1 cellular context compared by ENCODE assay signal in genomic region chr1:207823880-207824566, GRCh38.
TF ChIP-seq lines count a peak whose summit lies in the region.

No MANE protein-coding gene starts in this region.

TF ChIP-seq in K562, 482 proteins besides CTCF, POLR2A, EP300 and RAD21 (continued from another document and continues in another):
- peak; percentile 34; the same call in 1 of the 2 replicates for TF ChIP-seq PKNOX1 (IDR thresholded peaks at IDR 0.05)
- TF ChIP-seq E2F3 (CRISPR knock-in tag; IDR thresholded peaks at IDR 0.05) = 0 out of 2 replicates have a peak, but pooled peaks have one; percentile 16
- no peak for TF ChIP-seq ATF4 (CRISPR knock-in tag; IDR thresholded peaks at IDR 0.05)
- peak in 1 of 2 experiments; percentile 35; a peak in 1 of 4 replicates for TF ChIP-seq MLLT1 (IDR thresholded peaks at IDR 0.05)
- no peak for TF ChIP-seq ERF (CRISPR knock-in tag; IDR thresholded peaks at IDR 0.05)
- peak; percentile 64 for TF ChIP-seq MEF2D (tag; conservative IDR thresholded peaks at IDR 0.05; ENCODE audit: low read depth)
- TF ChIP-seq CBFB (CRISPR knock-in tag; IDR thresholded peaks at IDR 0.05) = no peak
- no peak for TF ChIP-seq LARP7 (IDR thresholded peaks at IDR 0.05)
- TF ChIP-seq SETDB1 (IDR thresholded peaks at IDR 0.05; ENCODE audit: low read length) = no peak
- TF ChIP-seq BRF1 (IDR thresholded peaks at IDR 0.05; ENCODE audit: borderline replicate concordance, extremely low read depth, insufficient read length) = no peak
- 0 out of 2 replicates have a peak, but pooled peaks have one; percentile 4 for TF ChIP-seq CTBP1 (IDR thresholded peaks at IDR 0.05; ENCODE audit: borderline replicate concordance)
- no peak for TF ChIP-seq RBM34 (IDR thresholded peaks at IDR 0.05; ENCODE audit: borderline replicate concordance, insufficient read depth, low read length)
- no peak for TF ChIP-seq TARDBP (IDR thresholded peaks at IDR 0.05)
- no peak for TF ChIP-seq SIRT6 (IDR thresholded peaks at IDR 0.05; ENCODE audit: low read depth, low read length)
- TF ChIP-seq, protein P1, sequence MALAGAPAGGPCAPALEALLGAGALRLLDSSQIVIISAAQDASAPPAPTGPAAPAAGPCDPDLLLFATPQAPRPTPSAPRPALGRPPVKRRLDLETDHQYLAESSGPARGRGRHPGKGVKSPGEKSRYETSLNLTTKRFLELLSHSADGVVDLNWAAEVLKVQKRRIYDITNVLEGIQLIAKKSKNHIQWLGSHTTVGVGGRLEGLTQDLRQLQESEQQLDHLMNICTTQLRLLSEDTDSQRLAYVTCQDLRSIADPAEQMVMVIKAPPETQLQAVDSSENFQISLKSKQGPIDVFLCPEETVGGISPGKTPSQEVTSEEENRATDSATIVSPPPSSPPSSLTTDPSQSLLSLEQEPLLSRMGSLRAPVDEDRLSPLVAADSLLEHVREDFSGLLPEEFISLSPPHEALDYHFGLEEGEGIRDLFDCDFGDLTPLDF (CRISPR knock-in tag; IDR thresholded peaks at IDR 0.05) = no peak
- no peak for TF ChIP-seq ZNF586 (CRISPR knock-in tag; conservative IDR thresholded peaks at IDR 0.05)
- no peak for TF ChIP-seq ZNF707 (CRISPR knock-in tag; conservative IDR thresholded peaks at IDR 0.05)
- no peak for TF ChIP-seq NONO (IDR thresholded peaks at IDR 0.05; ENCODE audit: low read depth in 2 of 2, low read length in 1 of 2)
- no peak for TF ChIP-seq ZNF23 (CRISPR knock-in tag; IDR thresholded peaks at IDR 0.05)
- no peak for TF ChIP-seq SIN3A (IDR thresholded peaks at IDR 0.05; ENCODE audit: borderline replicate concordance in 2 of 2, control insufficient read depth in 1 of 2, low read depth in 2 of 2, low read length in 2 of 2)
- no peak for TF ChIP-seq NFIX (CRISPR knock-in tag; IDR thresholded peaks at IDR 0.05; ENCODE audit: low read depth)
- TF ChIP-seq E2F6 (IDR thresholded peaks at IDR 0.05; ENCODE audit: borderline replicate concordance in 1 of 2, extremely low read depth in 1 of 2, insufficient read depth in 1 of 2, insufficient read length in 1 of 2, low read depth in 1 of 2, low read length in 1 of 2, poor library complexity in 1 of 2, severe bottlenecking in 1 of 2) = no peak
- no peak for TF ChIP-seq GTF2A2 (tag; IDR thresholded peaks at IDR 0.05)
- TF ChIP-seq TEAD2 (tag; IDR thresholded peaks at IDR 0.05) = peak; percentile 78; the same call in 1 of the 2 replicates
- TF ChIP-seq ZNF695 (CRISPR knock-in tag; IDR thresholded peaks at IDR 0.05) = no peak
- no peak for TF ChIP-seq TEAD4 (IDR thresholded peaks at IDR 0.05; ENCODE audit: low read length)
- TF ChIP-seq TEAD4 (CRISPR knock-in tag; IDR thresholded peaks at IDR 0.05; ENCODE audit: borderline replicate concordance) = 0 out of 2 replicates have a peak, but pooled peaks have one; percentile 23
- TF ChIP-seq ZKSCAN1 (IDR thresholded peaks at IDR 0.05; ENCODE audit: low read depth, low read length) = no peak
- TF ChIP-seq, protein P2, sequence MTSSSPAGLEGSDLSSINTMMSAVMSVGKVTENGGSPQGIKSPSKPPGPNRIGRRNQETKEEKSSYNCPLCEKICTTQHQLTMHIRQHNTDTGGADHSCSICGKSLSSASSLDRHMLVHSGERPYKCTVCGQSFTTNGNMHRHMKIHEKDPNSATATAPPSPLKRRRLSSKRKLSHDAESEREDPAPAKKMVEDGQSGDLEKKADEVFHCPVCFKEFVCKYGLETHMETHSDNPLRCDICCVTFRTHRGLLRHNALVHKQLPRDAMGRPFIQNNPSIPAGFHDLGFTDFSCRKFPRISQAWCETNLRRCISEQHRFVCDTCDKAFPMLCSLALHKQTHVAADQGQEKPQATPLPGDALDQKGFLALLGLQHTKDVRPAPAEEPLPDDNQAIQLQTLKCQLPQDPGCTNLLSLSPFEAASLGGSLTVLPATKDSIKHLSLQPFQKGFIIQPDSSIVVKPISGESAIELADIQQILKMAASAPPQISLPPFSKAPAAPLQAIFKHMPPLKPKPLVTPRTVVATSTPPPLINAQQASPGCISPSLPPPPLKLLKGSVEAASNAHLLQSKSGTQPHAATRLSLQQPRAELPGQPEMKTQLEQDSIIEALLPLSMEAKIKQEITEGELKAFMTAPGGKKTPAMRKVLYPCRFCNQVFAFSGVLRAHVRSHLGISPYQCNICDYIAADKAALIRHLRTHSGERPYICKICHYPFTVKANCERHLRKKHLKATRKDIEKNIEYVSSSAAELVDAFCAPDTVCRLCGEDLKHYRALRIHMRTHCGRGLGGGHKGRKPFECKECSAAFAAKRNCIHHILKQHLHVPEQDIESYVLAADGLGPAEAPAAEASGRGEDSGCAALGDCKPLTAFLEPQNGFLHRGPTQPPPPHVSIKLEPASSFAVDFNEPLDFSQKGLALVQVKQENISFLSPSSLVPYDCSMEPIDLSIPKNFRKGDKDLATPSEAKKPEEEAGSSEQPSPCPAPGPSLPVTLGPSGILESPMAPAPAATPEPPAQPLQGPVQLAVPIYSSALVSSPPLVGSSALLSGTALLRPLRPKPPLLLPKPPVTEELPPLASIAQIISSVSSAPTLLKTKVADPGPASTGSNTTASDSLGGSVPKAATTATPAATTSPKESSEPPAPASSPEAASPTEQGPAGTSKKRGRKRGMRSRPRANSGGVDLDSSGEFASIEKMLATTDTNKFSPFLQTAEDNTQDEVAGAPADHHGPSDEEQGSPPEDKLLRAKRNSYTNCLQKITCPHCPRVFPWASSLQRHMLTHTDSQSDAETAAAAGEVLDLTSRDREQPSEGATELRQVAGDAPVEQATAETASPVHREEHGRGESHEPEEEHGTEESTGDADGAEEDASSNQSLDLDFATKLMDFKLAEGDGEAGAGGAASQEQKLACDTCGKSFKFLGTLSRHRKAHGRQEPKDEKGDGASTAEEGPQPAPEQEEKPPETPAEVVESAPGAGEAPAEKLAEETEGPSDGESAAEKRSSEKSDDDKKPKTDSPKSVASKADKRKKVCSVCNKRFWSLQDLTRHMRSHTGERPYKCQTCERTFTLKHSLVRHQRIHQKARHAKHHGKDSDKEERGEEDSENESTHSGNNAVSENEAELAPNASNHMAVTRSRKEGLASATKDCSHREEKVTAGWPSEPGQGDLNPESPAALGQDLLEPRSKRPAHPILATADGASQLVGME (CRISPR knock-in tag; IDR thresholded peaks at IDR 0.05) = peak; percentile 69; the same call in 1 of the 2 replicates
- no peak for TF ChIP-seq SMARCA4 (IDR thresholded peaks at IDR 0.05)
- no peak for TF ChIP-seq EHMT2 (IDR thresholded peaks at IDR 0.05)
- peak; percentile 32; the same call in 1 of the 2 replicates for TF ChIP-seq ZHX1 (conservative IDR thresholded peaks at IDR 0.05; ENCODE audit: low read length)
- TF ChIP-seq TRIM24 (IDR thresholded peaks at IDR 0.05) = 0 out of 4 replicates have a peak, but pooled peaks of 1 of the 2 experiments have one; percentile 35
- peak; percentile 69 for TF ChIP-seq CEBPB (tag; IDR thresholded peaks at IDR 0.05)
- TF ChIP-seq IRF2 (CRISPR knock-in tag; IDR thresholded peaks at IDR 0.05) = no peak
- TF ChIP-seq, protein P3, sequence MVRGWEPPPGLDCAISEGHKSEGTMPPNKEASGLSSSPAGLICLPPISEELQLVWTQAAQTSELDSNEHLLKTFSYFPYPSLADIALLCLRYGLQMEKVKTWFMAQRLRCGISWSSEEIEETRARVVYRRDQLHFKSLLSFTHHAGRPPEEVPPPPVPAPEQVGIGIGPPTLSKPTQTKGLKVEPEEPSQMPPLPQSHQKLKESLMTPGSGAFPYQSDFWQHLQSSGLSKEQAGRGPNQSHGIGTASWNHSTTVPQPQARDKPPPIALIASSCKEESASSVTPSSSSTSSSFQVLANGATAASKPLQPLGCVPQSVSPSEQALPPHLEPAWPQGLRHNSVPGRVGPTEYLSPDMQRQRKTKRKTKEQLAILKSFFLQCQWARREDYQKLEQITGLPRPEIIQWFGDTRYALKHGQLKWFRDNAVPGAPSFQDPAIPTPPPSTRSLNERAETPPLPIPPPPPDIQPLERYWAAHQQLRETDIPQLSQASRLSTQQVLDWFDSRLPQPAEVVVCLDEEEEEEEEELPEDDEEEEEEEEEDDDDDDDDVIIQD (CRISPR knock-in tag; IDR thresholded peaks at IDR 0.05) = no peak
- no peak for TF ChIP-seq CHD2 (IDR thresholded peaks at IDR 0.05; ENCODE audit: low read depth, low read length)
- no peak for TF ChIP-seq ZNF121 (CRISPR knock-in tag; conservative IDR thresholded peaks at IDR 0.05)
- TF ChIP-seq ATF1 (CRISPR knock-in tag; IDR thresholded peaks at IDR 0.05) = no peak
- peak; percentile 78 for TF ChIP-seq ATF1 (tag; IDR thresholded peaks at IDR 0.05)
- TF ChIP-seq, protein P4, sequence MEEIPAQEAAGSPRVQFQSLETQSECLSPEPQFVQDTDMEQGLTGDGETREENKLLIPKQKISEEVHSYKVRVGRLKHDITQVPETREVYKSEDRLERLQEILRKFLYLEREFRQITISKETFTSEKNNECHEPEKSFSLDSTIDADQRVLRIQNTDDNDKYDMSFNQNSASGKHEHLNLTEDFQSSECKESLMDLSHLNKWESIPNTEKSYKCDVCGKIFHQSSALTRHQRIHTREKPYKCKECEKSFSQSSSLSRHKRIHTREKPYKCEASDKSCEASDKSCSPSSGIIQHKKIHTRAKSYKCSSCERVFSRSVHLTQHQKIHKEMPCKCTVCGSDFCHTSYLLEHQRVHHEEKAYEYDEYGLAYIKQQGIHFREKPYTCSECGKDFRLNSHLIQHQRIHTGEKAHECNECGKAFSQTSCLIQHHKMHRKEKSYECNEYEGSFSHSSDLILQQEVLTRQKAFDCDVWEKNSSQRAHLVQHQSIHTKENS (CRISPR knock-in tag; IDR thresholded peaks at IDR 0.05) = no peak
- TF ChIP-seq ZNF668 (CRISPR knock-in tag; IDR thresholded peaks at IDR 0.05) = peak; percentile 56; the same call in 1 of the 2 replicates
- peak; percentile 74; the same call in 1 of the 2 replicates for TF ChIP-seq OTX1 (CRISPR knock-in tag; IDR thresholded peaks at IDR 0.05)
- 0 out of 4 replicates have a peak, but pooled peaks of 1 of the 2 experiments have one; percentile 27 for TF ChIP-seq FOXK2 (conservative IDR thresholded peaks at IDR 0.05 in 1 of 2, IDR thresholded peaks at IDR 0.05 in 1 of 2; ENCODE audit: low read depth in 2 of 2)
- peak; percentile 47; the same call in 1 of the 2 replicates for TF ChIP-seq CEBPG (CRISPR knock-in tag; IDR thresholded peaks at IDR 0.05)
- TF ChIP-seq CEBPG (tag; conservative IDR thresholded peaks at IDR 0.05 in 1 of 2, IDR thresholded peaks at IDR 0.05 in 1 of 2) = peak in 1 of 2 experiments; percentile 46; a peak in 1 of 4 replicates
